In genomic region chr3:198173929-198174574, GRCh38 we compare ENCODE assay signal across 1 cellular context.
TF ChIP-seq lines count a peak whose summit lies in the region.

No MANE protein-coding gene starts in this region.

TF ChIP-seq in K562, 482 proteins besides CTCF, POLR2A, EP300 and RAD21 (continued from another document):
- 0 out of 2 replicates have a peak, but pooled peaks have one; percentile 28 for TF ChIP-seq SUPT5H (IDR thresholded peaks at IDR 0.05)
- TF ChIP-seq TRIM24 (IDR thresholded peaks at IDR 0.05), result peak; percentile 56 to 73; a peak in 2 of 4 replicates
- peak; percentile 31 for TF ChIP-seq CREBBP (IDR thresholded peaks at IDR 0.05; ENCODE audit: low read depth, low read length)
TF ChIP-seq in K562: peak in this region for 6; not testable (repeated sequence) for 476.
